Comparison of ENCODE assay signal across 16 cellular contexts in the genomic region with DNA sequence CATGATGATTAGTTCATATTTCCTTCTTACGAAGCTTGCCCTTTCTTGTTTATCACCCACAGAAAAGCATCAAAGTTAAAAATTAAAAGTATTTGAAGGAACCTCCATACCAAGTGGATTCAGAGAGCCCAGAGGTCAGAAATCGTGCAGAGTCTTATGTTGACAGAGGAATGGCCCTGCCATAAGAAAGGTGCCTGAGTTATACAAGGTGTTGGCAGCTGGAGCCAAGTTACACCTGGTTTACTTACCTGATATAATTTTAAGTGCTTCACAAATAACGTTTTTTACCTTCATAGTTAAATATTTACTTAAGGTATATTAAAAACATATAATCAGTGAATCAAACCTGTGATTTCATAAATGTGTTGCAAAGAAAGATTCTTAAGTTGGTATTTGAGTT. TPM values are rescaled to one million over a fixed set of nuclear protein-coding genes. Genes with fewer than 3 reads are reported as not detected.
DNase-seq lines count a peak whose midpoint lies in the region; ATAC-seq and TF ChIP-seq lines count a peak whose summit lies in the region.
"Had no signal": no experiment of that assay in that cellular context is flagged by ENCODE, and none has a peak within 500 bp of the region (broad histone marks: within the 10 kb centered on the region; RNA-seq: fewer than 3 reads in every experiment).

No MANE protein-coding gene starts in this region.

- H3K9ac ChIP-seq in colonic mucosa (ENCODE audit: low read depth in 2 of 2, low read length in 2 of 2), result no peak overlapping the region
- H3K9ac ChIP-seq: BLaER1 had no signal

- TF ChIP-seq CTCF in colonic mucosa (IDR thresholded peaks at IDR 0.05) (no peak), left lung (IDR thresholded peaks at IDR 0.05) (no peak)

- DNase-seq in DMS53 (lab: John Stamatoyannopoulos, UW) (peak; percentile 6), DMS53 treated with DMSO at 0.1 percent for 48 hours (lab: John Stamatoyannopoulos, UW; ENCODE audit: unreplicated experiment) (no peak), colonic mucosa (peak; percentile 43), left lung (no peak), SIG-M5 treated with dmso at 0.1 percent for 504 hours (lab: John Stamatoyannopoulos, UW; ENCODE audit: unreplicated experiment) (no peak), SHP77 treated with DMSO at 0.1 percent for 48 hours (lab: John Stamatoyannopoulos, UW) (no peak)
- DNase-seq in stimulated activated CD8-positive, alpha-beta memory T cell treated with anti-CD3 and anti-CD28 coated beads, Interleukin-4, amount 100 ng/mL, for 48 hours, result no peak
- DNase-seq: Calu3; CD4-positive, alpha-beta memory T cell; HFFc6; KBM-7 had no signal

- H3K9me3 ChIP-seq in colonic mucosa, result no peaks in the 10 kb centered on the region
- no peaks in the 10 kb centered on the region for H3K9me3 ChIP-seq in left lung
- H3K9me3 ChIP-seq: BLaER1 had no signal

- H3K27ac ChIP-seq in colonic mucosa (no peak overlapping the region), left lung (no peak overlapping the region)
- H3K27ac ChIP-seq: 22Rv1, BLaER1 had no signal

- H3K4me3 ChIP-seq in colonic mucosa (no peak overlapping the region), left lung (no peak overlapping the region)
- H3K4me3 ChIP-seq: BLaER1, GM23338 had no signal

- H3K36me3 ChIP-seq in colonic mucosa, result no peaks in the 10 kb centered on the region
- peaks cover 0 to 15% of the 10 kb centered on the region in 2 donors for H3K36me3 ChIP-seq in left lung

- H3K4me1 ChIP-seq in colonic mucosa, result peaks cover 4% of the 10 kb centered on the region
- H3K4me1 ChIP-seq in left lung, result no peaks in the 10 kb centered on the region

- peak; percentile 53 for ATAC-seq in left lung
- ATAC-seq: GM23338, HCT116, HepG2 had no signal

- intact Hi-C loops in colonic mucosa (cut with DNase I), result no loop called here
- intact Hi-C loops in left lung (cut with DNase I), result no loop called here

- H3K27me3 ChIP-seq in colonic mucosa (no peaks in the 10 kb centered on the region), left lung (no peaks in the 10 kb centered on the region)
- H3K27me3 ChIP-seq: BLaER1 had no signal

RNA-seq across cellular contexts. Expression of a gene that starts 42.3 kb away (rescaled TPM):
- total RNA-seq in colonic mucosa (10 to 100 TPM; 26.5 to 77.7 TPM), left lung (10 to 100 TPM; 19.5 to 23.9 TPM)

RNA-seq across cellular contexts. Expression of a gene that starts 42.6 kb away (rescaled TPM):
- total RNA-seq in colonic mucosa (10 to 100 TPM; 15.1 to 16.3 TPM), left lung (10 to 100 TPM; 12.7 to 14.5 TPM)

Comparison
In these comparisons a context has a peak if more than half of its experiments do, and no peak if none do; other contexts are left out.
1. DNase-seq: peak in DMS53 (single experiment) and colonic mucosa (single experiment); none in DMS53 treated with DMSO at 0.1 percent for 48 hours (single experiment), left lung (0 of 2), SIG-M5 treated with dmso at 0.1 percent for 504 hours (single experiment), stimulated activated CD8-positive, alpha-beta memory T cell treated with anti-CD3 and anti-CD28 coated beads, Interleukin-4, amount 100 ng/mL, for 48 hours (single experiment) and SHP77 treated with DMSO at 0.1 percent for 48 hours (single experiment).